ENCODE assay signal across 30 cellular contexts in genomic region chrX:42710452-42710851, GRCh38.
"Had no signal": no experiment of that assay in that cellular context is flagged by ENCODE, and none has a peak within 500 bp of the region (broad histone marks: within the 10 kb centered on the region; RNA-seq: fewer than 3 reads in every experiment).

No MANE protein-coding gene starts in this region.

- H3K9me3 ChIP-seq: ascending aorta, breast epithelium, esophagus muscularis mucosa, gastroesophageal sphincter, heart right ventricle had no signal

- H3K36me3 Mint-ChIP-seq: activated CD4-positive, alpha-beta memory T cell treated with anti-CD3 and anti-CD28 coated beads for 36 hours; activated naive CD4-positive, alpha-beta T cell treated with anti-CD3 and anti-CD28 coated beads, Interleukin-2, amount 50 U/mL, for 72 hours; brain had no signal

- H3K4me1 ChIP-seq: ascending aorta, breast epithelium, esophagus muscularis mucosa, foreskin keratinocyte, gastroesophageal sphincter, heart right ventricle had no signal

- H3K27ac ChIP-seq: ascending aorta, breast epithelium, cardiac muscle cell, coronary artery, dorsolateral prefrontal cortex, esophagus muscularis mucosa, foreskin keratinocyte, gastroesophageal sphincter had no signal

- H3K27ac Mint-ChIP-seq: activated CD4-positive, alpha-beta memory T cell treated with anti-CD3 and anti-CD28 coated beads for 36 hours; activated CD4-positive, alpha-beta T cell treated with anti-CD3 and anti-CD28 coated beads for 36 hours; activated CD4-positive, alpha-beta T cell treated with anti-CD3 and anti-CD28 coated beads, Interleukin-2, amount 10 ng/mL, durations not matched to agents 24 days and 14 days; activated CD8-positive, alpha-beta memory T cell treated with anti-CD3 and anti-CD28 coated beads, Interleukin-2, amount 10 ng/mL, durations not matched to agents 7 days and 5 days; activated CD8-positive, alpha-beta T cell treated with anti-CD3 and anti-CD28 coated beads, Interleukin-2, amount 10 ng/mL, durations not matched to agents 7 days and 5 days; activated naive CD4-positive, alpha-beta T cell treated with anti-CD3 and anti-CD28 coated beads, Interleukin-2, amount 10 ng/mL, durations not matched to agents 7 days and 5 days; activated naive CD4-positive, alpha-beta T cell treated with anti-CD3 and anti-CD28 coated beads, Interleukin-2, amount 50 U/mL, for 72 hours; activated naive CD8-positive, alpha-beta T cell treated with anti-CD3 and anti-CD28 coated beads, Interleukin-2, amount 10 ng/mL, durations not matched to agents 7 days and 5 days; activated T-helper 2 cell treated with anti-CD3 and anti-CD28 coated beads, Interferon-gamma antibody, Interleukin-2, Interleukin-4, amounts not matched to agents 10 μg/mL and 5 μg/mL and 100 μg/mL, durations not matched to agents 14 hours and 24 hours and 36 hours; brain; dendritic cell treated with granulocyte-macrophage colony-stimulating factor and Interleukin-4, amounts not matched to agents 40 ng/mL and 50 ng/mL, for 4 days; endodermal cell had no signal

- H3K4me3 ChIP-seq: ascending aorta, breast epithelium, cardiac muscle cell, coronary artery, dorsolateral prefrontal cortex, esophagus muscularis mucosa, gastroesophageal sphincter, heart right ventricle had no signal

- ATAC-seq: activated CD4-positive, alpha-beta T cell treated with anti-CD3 and anti-CD28 coated beads for 36 hours; activated CD8-positive, alpha-beta memory T cell treated with anti-CD3 and anti-CD28 coated beads, Interleukin-2, amount 10 ng/mL, durations not matched to agents 7 days and 5 days; activated CD8-positive, alpha-beta T cell treated with anti-CD3 and anti-CD28 coated beads, Interleukin-2, amount 10 ng/mL, durations not matched to agents 7 days and 5 days; activated naive CD4-positive, alpha-beta T cell treated with anti-CD3 and anti-CD28 coated beads, Interleukin-2, amount 50 U/mL, for 72 hours; foreskin keratinocyte; gastroesophageal sphincter; heart right ventricle had no signal

- H3K36me3 ChIP-seq: ascending aorta, breast epithelium, cardiac muscle cell, esophagus muscularis mucosa, gastroesophageal sphincter, heart right ventricle had no signal

- H3K4me1 Mint-ChIP-seq: activated CD4-positive, alpha-beta T cell treated with anti-CD3 and anti-CD28 coated beads, Interleukin-2, amount 10 ng/mL, durations not matched to agents 24 days and 14 days; activated CD8-positive, alpha-beta memory T cell treated with anti-CD3 and anti-CD28 coated beads, Interleukin-2, amount 10 ng/mL, durations not matched to agents 7 days and 5 days had no signal

- DNase-seq: activated CD4-positive, alpha-beta memory T cell treated with anti-CD3 and anti-CD28 coated beads for 36 hours; activated CD4-positive, alpha-beta T cell treated with anti-CD3 and anti-CD28 coated beads for 36 hours; activated CD4-positive, alpha-beta T cell treated with anti-CD3 and anti-CD28 coated beads, Interleukin-2, amount 10 ng/mL, durations not matched to agents 24 days and 14 days; activated CD4-positive, CD25-positive, alpha-beta regulatory T cell; activated CD4-positive, CD25-positive, alpha-beta regulatory T cell treated with anti-CD3 and anti-CD28 coated beads, Interleukin-2, amount 50 U/mL, for 72 hours; activated CD8-positive, alpha-beta memory T cell treated with anti-CD3 and anti-CD28 coated beads, Interleukin-2, amount 10 ng/mL, durations not matched to agents 7 days and 5 days; activated CD8-positive, alpha-beta memory T cell treated with anti-CD3 and anti-CD28 coated beads, Interleukin-2, amount 50 U/mL, for 4 hours; activated CD8-positive, alpha-beta T cell treated with anti-CD3 and anti-CD28 coated beads, Interleukin-2, amount 10 ng/mL, durations not matched to agents 7 days and 5 days; activated effector memory CD4-positive, alpha-beta T cell treated with anti-CD3 and anti-CD28 coated beads, Interleukin-2, amount 50 U/mL, for 16 hours; activated naive CD4-positive, alpha-beta T cell; activated naive CD4-positive, alpha-beta T cell treated with anti-CD3 and anti-CD28 coated beads, Interleukin-2, amount 10 ng/mL, durations not matched to agents 7 days and 5 days; activated naive CD8-positive, alpha-beta T cell treated with anti-CD3 and anti-CD28 coated beads, Interleukin-2, amount 10 ng/mL, durations not matched to agents 7 days and 5 days; activated T-cell treated with anti-CD3 and anti-CD28 coated beads, Interleukin-2, amount 50 U/mL, for 1 hour; dorsolateral prefrontal cortex; effector memory CD4-positive, alpha-beta T cell; endodermal cell; foreskin keratinocyte; heart right ventricle; T-helper 2 cell had no signal

- H3K27me3 Mint-ChIP-seq: activated CD4-positive, alpha-beta memory T cell treated with anti-CD3 and anti-CD28 coated beads for 36 hours; activated CD4-positive, alpha-beta T cell treated with anti-CD3 and anti-CD28 coated beads for 36 hours; activated CD4-positive, alpha-beta T cell treated with anti-CD3 and anti-CD28 coated beads, Interleukin-2, amount 10 ng/mL, durations not matched to agents 24 days and 14 days; activated CD8-positive, alpha-beta memory T cell treated with anti-CD3 and anti-CD28 coated beads, Interleukin-2, amount 10 ng/mL, durations not matched to agents 7 days and 5 days; activated naive CD4-positive, alpha-beta T cell treated with anti-CD3 and anti-CD28 coated beads, Interleukin-2, amount 10 ng/mL, durations not matched to agents 7 days and 5 days; activated naive CD8-positive, alpha-beta T cell treated with anti-CD3 and anti-CD28 coated beads, Interleukin-2, amount 10 ng/mL, durations not matched to agents 7 days and 5 days; brain; central memory CD8-positive, alpha-beta T cell; dendritic cell treated with granulocyte-macrophage colony-stimulating factor and Interleukin-4, amounts not matched to agents 40 ng/mL and 50 ng/mL, for 4 days had no signal

- H3K9me3 Mint-ChIP-seq: activated CD4-positive, alpha-beta memory T cell treated with anti-CD3 and anti-CD28 coated beads for 36 hours; activated CD4-positive, alpha-beta T cell treated with anti-CD3 and anti-CD28 coated beads, Interleukin-2, amount 10 ng/mL, durations not matched to agents 24 days and 14 days; activated naive CD4-positive, alpha-beta T cell treated with anti-CD3 and anti-CD28 coated beads, Interleukin-2, amount 10 ng/mL, durations not matched to agents 7 days and 5 days; activated naive CD4-positive, alpha-beta T cell treated with anti-CD3 and anti-CD28 coated beads, Interleukin-2, amount 50 U/mL, for 72 hours; activated naive CD8-positive, alpha-beta T cell treated with anti-CD3 and anti-CD28 coated beads, Interleukin-2, amount 10 ng/mL, durations not matched to agents 7 days and 5 days; activated T-helper 2 cell treated with anti-CD3 and anti-CD28 coated beads, Interferon-gamma antibody, Interleukin-2, Interleukin-4, amounts not matched to agents 10 μg/mL and 5 μg/mL and 100 μg/mL, durations not matched to agents 14 hours and 24 hours and 36 hours; brain; central memory CD8-positive, alpha-beta T cell; dendritic cell treated with granulocyte-macrophage colony-stimulating factor and Interleukin-4, amounts not matched to agents 40 ng/mL and 50 ng/mL, for 4 days had no signal

- H3K27me3 ChIP-seq: ascending aorta, cardiac muscle cell, esophagus muscularis mucosa, foreskin keratinocyte, gastroesophageal sphincter had no signal

- H3K4me3 Mint-ChIP-seq: activated CD4-positive, alpha-beta memory T cell treated with anti-CD3 and anti-CD28 coated beads for 36 hours; activated CD4-positive, alpha-beta T cell treated with anti-CD3 and anti-CD28 coated beads for 36 hours; activated CD4-positive, alpha-beta T cell treated with anti-CD3 and anti-CD28 coated beads, Interleukin-2, amount 10 ng/mL, durations not matched to agents 24 days and 14 days; activated CD8-positive, alpha-beta memory T cell treated with anti-CD3 and anti-CD28 coated beads, Interleukin-2, amount 10 ng/mL, durations not matched to agents 7 days and 5 days; activated CD8-positive, alpha-beta T cell treated with anti-CD3 and anti-CD28 coated beads, Interleukin-2, amount 10 ng/mL, durations not matched to agents 7 days and 5 days; activated naive CD4-positive, alpha-beta T cell treated with anti-CD3 and anti-CD28 coated beads, Interleukin-2, amount 10 ng/mL, durations not matched to agents 7 days and 5 days; activated naive CD8-positive, alpha-beta T cell treated with anti-CD3 and anti-CD28 coated beads, Interleukin-2, amount 10 ng/mL, durations not matched to agents 7 days and 5 days; brain; central memory CD8-positive, alpha-beta T cell; dendritic cell treated with granulocyte-macrophage colony-stimulating factor and Interleukin-4, amounts not matched to agents 40 ng/mL and 50 ng/mL, for 4 days; endodermal cell had no signal
